20 cellular contexts compared by ENCODE assay signal in the genomic region with DNA sequence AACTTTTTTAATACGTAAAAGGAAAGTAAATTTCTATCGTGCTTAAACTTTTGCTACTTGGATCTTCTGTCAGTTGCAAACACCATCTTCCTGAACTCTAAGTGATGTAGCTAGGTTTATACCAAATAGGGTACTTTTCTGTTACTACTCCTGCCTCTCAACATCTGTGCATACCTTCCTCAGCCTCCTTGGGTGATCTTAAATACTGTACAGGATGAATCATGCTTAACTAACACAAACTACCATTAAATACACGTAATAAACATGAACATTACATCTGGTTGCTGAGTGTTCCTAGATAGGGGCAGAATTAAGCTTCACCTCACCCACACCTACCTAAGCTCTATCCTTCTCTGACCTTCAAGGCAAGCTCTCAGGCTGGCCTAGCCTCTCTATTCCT.
"Had no signal": no experiment of that assay in that cellular context is flagged by ENCODE, and none has a peak within 500 bp of the region (broad histone marks: within the 10 kb centered on the region; RNA-seq: fewer than 3 reads in every experiment).

No MANE protein-coding gene starts in this region.

- H3K4me3 ChIP-seq: cardiac muscle cell, colonic mucosa, esophagus muscularis mucosa, gastroesophageal sphincter, heart right ventricle, lung, neural progenitor cell, pancreas, sigmoid colon, upper lobe of left lung had no signal

- H3K4me1 ChIP-seq: colonic mucosa, gastroesophageal sphincter, upper lobe of left lung had no signal

- ATAC-seq: activated CD4-positive, alpha-beta T cell treated with anti-CD3 and anti-CD28 coated beads for 36 hours; gastroesophageal sphincter; heart right ventricle; pancreas; stimulated activated naive CD8-positive, alpha-beta T cell treated with anti-CD3 and anti-CD28 coated beads, Interleukin-15, amount 100 ng/mL, for 72 hours; T-helper 17 cell had no signal

- H3K9ac ChIP-seq: neural progenitor cell had no signal

- H3K27ac ChIP-seq: cardiac muscle cell, colonic mucosa, esophagus muscularis mucosa, gastroesophageal sphincter, heart right ventricle, neural progenitor cell, pancreas, sigmoid colon, upper lobe of left lung had no signal

- H3K36me3 ChIP-seq: cardiac muscle cell, colonic mucosa, esophagus muscularis mucosa, gastroesophageal sphincter, heart right ventricle, neural progenitor cell, pancreas, sigmoid colon, upper lobe of left lung had no signal

- H3K4me2 ChIP-seq: neural progenitor cell had no signal

- H2AFZ ChIP-seq: neural progenitor cell had no signal

- H3K27ac Mint-ChIP-seq: activated CD4-positive, alpha-beta memory T cell treated with anti-CD3 and anti-CD28 coated beads, Interleukin-2, amount 10 ng/mL, durations not matched to agents 7 days and 5 days; activated CD4-positive, alpha-beta T cell treated with anti-CD3 and anti-CD28 coated beads for 36 hours; activated naive CD8-positive, alpha-beta T cell; naive B cell; neural progenitor cell; stimulated activated naive CD8-positive, alpha-beta T cell treated with anti-CD3 and anti-CD28 coated beads, Interleukin-15, amount 100 ng/mL, for 72 hours; T-helper 17 cell had no signal

- H3K36me3 Mint-ChIP-seq: activated naive CD8-positive, alpha-beta T cell; naive B cell; neural progenitor cell had no signal

- H3K4me3 Mint-ChIP-seq: activated CD4-positive, alpha-beta memory T cell treated with anti-CD3 and anti-CD28 coated beads, Interleukin-2, amount 10 ng/mL, durations not matched to agents 7 days and 5 days; activated CD4-positive, alpha-beta T cell treated with anti-CD3 and anti-CD28 coated beads for 36 hours; activated naive CD8-positive, alpha-beta T cell; naive B cell; neural progenitor cell; stimulated activated naive CD8-positive, alpha-beta T cell treated with anti-CD3 and anti-CD28 coated beads, Interleukin-15, amount 100 ng/mL, for 72 hours; T-helper 17 cell had no signal

- H3K4me1 Mint-ChIP-seq: activated CD4-positive, alpha-beta memory T cell treated with anti-CD3 and anti-CD28 coated beads, Interleukin-2, amount 10 ng/mL, durations not matched to agents 7 days and 5 days; activated CD4-positive, alpha-beta T cell treated with anti-CD3 and anti-CD28 coated beads for 36 hours; stimulated activated naive CD8-positive, alpha-beta T cell treated with anti-CD3 and anti-CD28 coated beads, Interleukin-15, amount 100 ng/mL, for 72 hours; T-helper 17 cell had no signal

- H3K9me3 ChIP-seq: colonic mucosa, esophagus muscularis mucosa, gastroesophageal sphincter, heart right ventricle, pancreas, sigmoid colon, upper lobe of left lung had no signal

- H3K27me3 ChIP-seq: cardiac muscle cell, colonic mucosa, esophagus muscularis mucosa, gastroesophageal sphincter, heart right ventricle, neural progenitor cell, pancreas, sigmoid colon, upper lobe of left lung had no signal

- H3K27me3 Mint-ChIP-seq: activated CD4-positive, alpha-beta memory T cell treated with anti-CD3 and anti-CD28 coated beads, Interleukin-2, amount 10 ng/mL, durations not matched to agents 7 days and 5 days; naive B cell; T-helper 17 cell had no signal

- H3K9me3 Mint-ChIP-seq: naive B cell had no signal

- DNase-seq: activated CD4-positive, alpha-beta memory T cell treated with anti-CD3 and anti-CD28 coated beads, Interleukin-2, amount 10 ng/mL, durations not matched to agents 7 days and 5 days; activated CD4-positive, alpha-beta T cell treated with anti-CD3 and anti-CD28 coated beads for 36 hours; activated gamma-delta T cell; activated T-cell treated with anti-CD3 and anti-CD28 coated beads, Interleukin-2, amount 50 U/mL, for 48 hours; anterior cingulate cortex; colonic mucosa; heart right ventricle; naive B cell; pancreas; sigmoid colon; stimulated activated CD4-positive, alpha-beta T cell treated with anti-CD3 and anti-CD28 coated beads, Interleukin-1b, Interleukin-23, amount 100 ng/mL, for 48 hours; stimulated activated naive CD8-positive, alpha-beta T cell treated with anti-CD3 and anti-CD28 coated beads, Interleukin-15, amount 100 ng/mL, for 72 hours; T-helper 17 cell; upper lobe of left lung had no signal
